Comparison of ENCODE assay signal across 8 cellular contexts in genomic region chr7:144818516-144818915, GRCh38. TPM values are rescaled to one million over a fixed set of nuclear protein-coding genes. Genes with fewer than 3 reads are reported as not detected.
DNase-seq lines count a peak whose midpoint lies in the region; ATAC-seq and TF ChIP-seq lines count a peak whose summit lies in the region.

No MANE protein-coding gene starts in this region.

- intact Hi-C loops in esophagus squamous epithelium (cut with DNase I), result no loop called here
- intact Hi-C loops in right cardiac atrium (cut with DNase I), result no loop called here

- H3K9me3 ChIP-seq in DOHH2 (ENCODE audit: control insufficient read depth, insufficient read depth, low read length), result no peaks in the 10 kb centered on the region
- no peaks in the 10 kb centered on the region for H3K9me3 ChIP-seq in esophagus squamous epithelium
- H3K9me3 ChIP-seq in right cardiac atrium (ENCODE audit: control insufficient read depth, low read length), result no peaks in the 10 kb centered on the region

- TF ChIP-seq POLR2A in esophagus squamous epithelium (IDR thresholded peaks at IDR 0.05), result no peak

- H4K20me1 ChIP-seq in DOHH2 (ENCODE audit: control insufficient read depth, insufficient read depth, low read depth, low read length), result no peaks in the 10 kb centered on the region

- peak overlapping the region; percentile 44 for H3K4me2 ChIP-seq in DOHH2 (ENCODE audit: low read length)

- DNase-seq in NCI-H69 (lab: John Stamatoyannopoulos, UW) (peak; percentile 28), hypothalamus (lab: John Stamatoyannopoulos, UW) (no peak), islet precursor cell (no peak), esophagus squamous epithelium (lab: John Stamatoyannopoulos, UW) (no peak), right cardiac atrium (no peak)
- peak; percentile 53 for DNase-seq in effector CD4-positive, alpha-beta T cell

- H3K27ac ChIP-seq in DOHH2 (ENCODE audit: low read depth, low read length) (no peak overlapping the region), esophagus squamous epithelium (no peak overlapping the region), right cardiac atrium (ENCODE audit: low read length) (no peak overlapping the region)

- H3K36me3 ChIP-seq in DOHH2 (ENCODE audit: control insufficient read depth, low read length) (no peaks in the 10 kb centered on the region), esophagus squamous epithelium (no peaks in the 10 kb centered on the region)

- H3K4me3 ChIP-seq in DOHH2 (ENCODE audit: low read length) (peak overlapping the region; percentile 17; the same call in 1 of the 2 replicates), esophagus squamous epithelium (no peak overlapping the region), right cardiac atrium (ENCODE audit: low read length) (no peak overlapping the region)

- TF ChIP-seq CTCF in DOHH2 (IDR thresholded peaks at IDR 0.05; ENCODE audit: low read depth, low read length, poor library complexity, severe bottlenecking) (no peak), esophagus squamous epithelium (IDR thresholded peaks at IDR 0.05) (no peak)

- H3K27me3 ChIP-seq in DOHH2 (ENCODE audit: control insufficient read depth, low read length) (no peaks in the 10 kb centered on the region), esophagus squamous epithelium (no peaks in the 10 kb centered on the region), right cardiac atrium (ENCODE audit: control insufficient read depth, insufficient read depth) (no peaks in the 10 kb centered on the region)

- WGBS in esophagus squamous epithelium, 2 donors, result 59 to 62% methylated on average over 4 of the region's 4 CpGs
- WGBS in right cardiac atrium, result 80% methylated on average over 4 of the region's 4 CpGs

- ATAC-seq in GM21526 (IDR thresholded peaks at IDR 0.05; ENCODE audit: low FRiP score, unreplicated experiment) (peak; percentile 58), right cardiac atrium (no peak)

- peaks cover 8% of the 10 kb centered on the region; the same call in 1 of the 2 replicates for H3F3A ChIP-seq in DOHH2 (ENCODE audit: control insufficient read depth, insufficient read depth)

- peaks cover 60% of the 10 kb centered on the region for H3K4me1 ChIP-seq in DOHH2 (ENCODE audit: control insufficient read depth, low read length)
- no peaks in the 10 kb centered on the region for H3K4me1 ChIP-seq in esophagus squamous epithelium
- no peaks in the 10 kb centered on the region for H3K4me1 ChIP-seq in right cardiac atrium (ENCODE audit: control insufficient read depth, insufficient read depth, low read length)

- H3K9me2 ChIP-seq in DOHH2 (replicated peaks; ENCODE audit: control insufficient read depth, low read length), result no peaks in the 10 kb centered on the region

- H3K79me2 ChIP-seq in DOHH2 (ENCODE audit: control insufficient read depth, low read length), result no peaks in the 10 kb centered on the region

RNA-seq across cellular contexts. Expression of gene TPK1, which starts 17.3 kb away (rescaled TPM):
- 1 to 10 TPM; 2.3 to 8.4 (median 2.7) TPM for total RNA-seq in esophagus squamous epithelium
- 1 to 10 TPM; 7.4 to 8.8 (median 7.9) TPM for total RNA-seq in right cardiac atrium
- 5.5 TPM for polyA plus RNA-seq in right cardiac atrium

Comparison
In these comparisons a context has a peak if more than half of its experiments do, and no peak if none do; other contexts are left out.
1. DNase-seq: peak in NCI-H69 (single experiment) and effector CD4-positive, alpha-beta T cell (single experiment); none in hypothalamus (0 of 51), islet precursor cell (single experiment), esophagus squamous epithelium (single experiment) and right cardiac atrium (0 of 3).